29 cellular contexts compared by ENCODE assay signal in genomic region chr1:50354813-50355212, GRCh38.
"Had no signal": no experiment of that assay in that cellular context is flagged by ENCODE, and none has a peak within 500 bp of the region (broad histone marks: within the 10 kb centered on the region; RNA-seq: fewer than 3 reads in every experiment).

No MANE protein-coding gene starts in this region.

- H2AFZ ChIP-seq: neural progenitor cell, parathyroid adenoma had no signal

- ATAC-seq: naive thymus-derived CD4-positive, alpha-beta T cell; natural killer cell; psoas muscle; right cardiac atrium; right lobe of liver; stimulated activated effector memory CD8-positive, alpha-beta T cell treated with anti-CD3 and anti-CD28 coated beads, Interleukin-12 subunit alpha, Interleukin-12 subunit beta, amount 100 ng/mL, for 72 hours; stimulated activated naive B cell treated with anti-CD40 and anti-IgM and Interleukin-4, amounts not matched to agents 10 μg/mL and 1 μg/mL and 100 μg/mL, for 72 hours; upper lobe of right lung had no signal

- H3K4me3 Mint-ChIP-seq: naive thymus-derived CD4-positive, alpha-beta T cell; natural killer cell; nephron; neural progenitor cell; stimulated activated effector memory CD8-positive, alpha-beta T cell treated with anti-CD3 and anti-CD28 coated beads, Interleukin-12 subunit alpha, Interleukin-12 subunit beta, amount 100 ng/mL, for 72 hours; stimulated activated naive B cell treated with anti-CD40 and anti-IgM and Interleukin-4, amounts not matched to agents 10 μg/mL and 1 μg/mL and 100 μg/mL, for 72 hours; stimulated activated naive CD8-positive, alpha-beta T cell treated with anti-CD3 and anti-CD28 coated beads, Interleukin-15, Interleukin-2, amounts not matched to agents 100 ng/mL and 50 ng/mL, for 24 hours; type B pancreatic cell had no signal

- H3K4me1 Mint-ChIP-seq: natural killer cell; nephron; stimulated activated effector memory CD8-positive, alpha-beta T cell treated with anti-CD3 and anti-CD28 coated beads, Interleukin-12 subunit alpha, Interleukin-12 subunit beta, amount 100 ng/mL, for 72 hours had no signal

- H3K36me3 Mint-ChIP-seq: naive thymus-derived CD4-positive, alpha-beta T cell; natural killer cell; neural progenitor cell; stimulated activated effector memory CD8-positive, alpha-beta T cell treated with anti-CD3 and anti-CD28 coated beads, Interleukin-12 subunit alpha, Interleukin-12 subunit beta, amount 100 ng/mL, for 72 hours; stimulated activated naive B cell treated with anti-CD40 and anti-IgM and Interleukin-4, amounts not matched to agents 10 μg/mL and 1 μg/mL and 100 μg/mL, for 72 hours; type B pancreatic cell had no signal

- H3K27me3 ChIP-seq: ovary, right lobe of liver, thyroid gland, vagina had no signal

- H3K27ac ChIP-seq: neural progenitor cell, ovary, parathyroid adenoma, psoas muscle, right lobe of liver, sigmoid colon, stomach, thoracic aorta, thyroid gland, tibial nerve, upper lobe of right lung, vagina had no signal

- H3K4me1 ChIP-seq: neural progenitor cell, parathyroid adenoma, psoas muscle, right lobe of liver, sigmoid colon, stomach, thyroid gland, tibial nerve, upper lobe of right lung, vagina had no signal

- H3K79me2 ChIP-seq: parathyroid adenoma had no signal

- H3K36me3 ChIP-seq: neural progenitor cell, ovary, right lobe of liver, sigmoid colon, stomach, thoracic aorta, thyroid gland, tibial nerve, upper lobe of right lung, vagina had no signal

- H3K4me3 ChIP-seq: neural progenitor cell, ovary, psoas muscle, right lobe of liver, sigmoid colon, stomach, thoracic aorta, thyroid gland, tibial nerve, upper lobe of right lung, vagina had no signal

- H3K9me3 ChIP-seq: ovary, psoas muscle, right lobe of liver, sigmoid colon, stomach, thoracic aorta, thyroid gland, upper lobe of right lung, vagina had no signal

- H3K4me2 ChIP-seq: neural progenitor cell had no signal

- H3K27ac Mint-ChIP-seq: naive thymus-derived CD4-positive, alpha-beta T cell; natural killer cell; nephron; neural progenitor cell; progenitor cell of endocrine pancreas; stimulated activated effector memory CD8-positive, alpha-beta T cell treated with anti-CD3 and anti-CD28 coated beads, Interleukin-12 subunit alpha, Interleukin-12 subunit beta, amount 100 ng/mL, for 72 hours; stimulated activated naive B cell treated with anti-CD40 and anti-IgM and Interleukin-4, amounts not matched to agents 10 μg/mL and 1 μg/mL and 100 μg/mL, for 72 hours; stimulated activated naive CD8-positive, alpha-beta T cell treated with anti-CD3 and anti-CD28 coated beads, Interleukin-15, Interleukin-2, amounts not matched to agents 100 ng/mL and 50 ng/mL, for 24 hours; type B pancreatic cell had no signal

- DNase-seq: naive thymus-derived CD4-positive, alpha-beta T cell; natural killer cell; occipital lobe; ovary; posterior cingulate gyrus; psoas muscle; right cardiac atrium; right lobe of liver; sigmoid colon; small intestine; stimulated activated CD4-positive, alpha-beta T cell treated with anti-CD3 and anti-CD28 coated beads, Interleukin-15, amount 100 ng/mL, for 24 hours; stimulated activated CD4-positive, alpha-beta T cell treated with anti-CD3 and anti-CD28 coated beads, Interleukin-2, amount 100 ng/mL, for 24 hours; stimulated activated CD4-positive, alpha-beta T cell treated with anti-CD3 and anti-CD28 coated beads, Interleukin-2, amount 100 ng/mL, for 48 hours; stimulated activated CD4-positive, alpha-beta T cell treated with anti-CD3 and anti-CD28 coated beads, Interleukin-4, amount 100 ng/mL, for 24 hours; stimulated activated naive B cell treated with anti-CD40 and anti-IgM and Interleukin-4, amounts not matched to agents 10 μg/mL and 1 μg/mL and 100 μg/mL, for 72 hours; stimulated activated naive CD4-positive, alpha-beta T cell treated with Interleukin-2 at 50 U/mL for 16 hours; stomach; thyroid gland; upper lobe of right lung had no signal

- H3K9ac ChIP-seq: neural progenitor cell, parathyroid adenoma had no signal
